Comparison of ENCODE assay signal across 8 cellular contexts in the genomic region with DNA sequence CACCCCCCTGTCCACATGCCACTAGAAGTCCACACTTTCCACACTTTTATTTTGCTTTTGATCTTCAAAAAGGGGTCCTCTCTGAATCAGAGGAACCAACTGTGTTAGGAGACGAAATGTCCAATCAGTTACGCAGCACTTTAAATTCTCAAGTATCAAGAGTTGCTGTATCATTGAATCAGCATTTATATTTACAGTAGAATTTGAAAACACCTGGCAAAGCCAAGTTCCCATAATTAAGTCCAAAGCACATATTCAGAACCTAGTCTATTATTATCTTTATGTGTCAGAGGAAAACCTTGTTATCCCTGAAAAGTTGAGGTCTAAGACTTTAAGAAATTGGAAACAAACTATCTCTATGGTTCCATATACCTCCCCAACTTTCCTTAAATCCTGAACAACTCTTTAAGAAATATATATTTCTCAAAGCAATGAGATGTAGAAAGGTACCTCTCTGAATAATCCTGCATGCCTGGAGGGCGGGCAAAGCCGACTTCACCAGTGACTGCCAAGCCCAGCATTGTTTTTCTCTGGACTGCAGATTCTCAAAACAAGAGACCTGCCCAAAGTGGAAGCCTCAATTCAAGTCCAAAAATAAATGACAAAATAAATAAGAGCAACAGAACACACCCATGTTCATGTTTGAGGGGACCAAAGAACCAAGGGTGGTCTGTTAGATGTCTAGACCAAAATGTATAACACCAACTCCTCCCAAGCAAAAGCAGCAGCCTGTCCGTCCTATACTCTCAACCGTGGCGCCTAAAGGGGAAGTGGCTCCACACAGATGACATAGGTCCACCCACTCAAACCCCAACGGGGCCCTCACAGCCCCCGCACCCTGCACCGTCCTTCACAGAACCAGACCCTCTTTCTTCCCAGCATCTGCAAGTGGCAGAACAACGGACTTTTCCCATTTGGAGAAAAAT.
DNase-seq lines count a peak whose midpoint lies in the region; ATAC-seq lines count a peak whose summit lies in the region.

No MANE protein-coding gene starts in this region.

- 43 to 45% (median 44%) methylated on average over 11 of the region's 11 CpGs for WGBS in adipose tissue, 3 donors
- 89 to 100% methylated on average over 3 to 5 of the region's 11 CpGs for WGBS in mesodermal cell (ENCODE audit: insufficient coverage in 2 of 2), 2 experiments

- no peaks in the 10 kb centered on the region for H3K27me3 ChIP-seq in MG63

- peaks cover 29% of the 10 kb centered on the region for H3K4me1 ChIP-seq in mesodermal cell (ENCODE audit: control insufficient read depth, insufficient read depth, low read length, poor library complexity, severe bottlenecking)

- no peak overlapping the region for H3K4me3 ChIP-seq in mesodermal cell (ENCODE audit: extremely low read depth, insufficient read depth, low read length, poor library complexity, severe bottlenecking)
- H3K4me3 ChIP-seq in MG63 = no peak overlapping the region

- DNase-seq in activated CD4-positive, alpha-beta T cell treated with anti-CD3 and anti-CD28 coated beads for 4 hours = peak; percentile 8 to 13
- DNase-seq in activated CD4-positive, alpha-beta T cell treated with anti-CD3 and anti-CD28 coated beads for 1 hour = no peak
- DNase-seq in MG63 = no peak

- H3K27ac ChIP-seq in adipose tissue (ENCODE audit: low read depth, low read length) = peak overlapping the region; percentile 94
- peak overlapping the region; percentile 91 for H3K27ac ChIP-seq in mesodermal cell (ENCODE audit: low read depth, low read length, severe bottlenecking)

- peaks cover 6% of the 10 kb centered on the region for H3K36me3 ChIP-seq in mesodermal cell (ENCODE audit: control insufficient read depth, insufficient read depth, low read length)
- H3K36me3 ChIP-seq in MG63 = peaks cover 6% of the 10 kb centered on the region

- ATAC-seq in HG03432 (IDR thresholded peaks at IDR 0.05; ENCODE audit: unreplicated experiment) (peak; percentile 48), GM19467 (IDR thresholded peaks at IDR 0.05; ENCODE audit: unreplicated experiment) (no peak), GM18870 (IDR thresholded peaks at IDR 0.05; ENCODE audit: unreplicated experiment) (no peak)

- H3K9me3 ChIP-seq in mesodermal cell (ENCODE audit: control insufficient read depth, low read length) (no peaks in the 10 kb centered on the region), MG63 (no peaks in the 10 kb centered on the region)

Comparison
In these comparisons a context has a peak if more than half of its experiments do, and no peak if none do; other contexts are left out.
1. DNase-seq: peak in activated CD4-positive, alpha-beta T cell treated with anti-CD3 and anti-CD28 coated beads for 4 hours (2 of 2); none in activated CD4-positive, alpha-beta T cell treated with anti-CD3 and anti-CD28 coated beads for 1 hour (single experiment) and MG63 (single experiment).